In genomic region chr1:66322462-66322861, GRCh38 we compare ENCODE assay signal across 7 cellular contexts.
DNase-seq lines count a peak whose midpoint lies in the region; FAIRE-seq and TF ChIP-seq lines count a peak whose summit lies in the region.
"Not testable (repeated sequence)": the region's sequence is repeated elsewhere in the genome, so short reads cannot be mapped to it uniquely, and the experiment has no call there.

No MANE protein-coding gene starts in this region.

- H3K9me3 ChIP-seq in neutrophil = not testable (repeated sequence)

- TF ChIP-seq CTCF in AG09309 (IDR thresholded peaks at IDR 0.05; ENCODE audit: control insufficient read depth, insufficient read depth, low read depth, low read length, missing control alignments); fibroblast of villous mesenchyme (IDR thresholded peaks at IDR 0.05; ENCODE audit: insufficient read depth, low read depth, low read length); neutrophil (IDR thresholded peaks at IDR 0.05): not testable (repeated sequence)

- in situ Hi-C loops in KBM-7 (cut with MboI; ENCODE audit: low pct_unique_long_range_greater_than_20kb, low sequenced_read_pairs) = not testable (repeated sequence)

- H3K27ac ChIP-seq in neutrophil = peak overlapping the region; percentile 64

- FAIRE-seq in GM12892 (lab: Jason Lieb, UNC) = peak; percentile 48

- H3K36me3 ChIP-seq in neutrophil = not testable (repeated sequence)

- not testable (repeated sequence) for H3K27me3 ChIP-seq in neutrophil

- H3K4me1 ChIP-seq in neutrophil (ENCODE audit: control insufficient read depth in 1 of 2, insufficient read depth in 1 of 2, low read depth in 1 of 2, low read length in 1 of 2) = peaks cover 70 to 72% of the 10 kb centered on the region in 2 experiments

- H3K4me3 ChIP-seq in AG09309 (ENCODE audit: control insufficient read depth, low read depth, low read length); fibroblast of villous mesenchyme (ENCODE audit: low read depth, low read length); neutrophil (ENCODE audit: low read depth in 1 of 2, low read length in 1 of 2): not testable (repeated sequence)

- DNase-seq in AG09309 (ENCODE audit: low read depth) (peak; percentile 69), ELR (ENCODE audit: low read depth) (peak; percentile 54), KBM-7 (peak; percentile 33), NCI-H526 (lab: John Stamatoyannopoulos, UW) (peak; percentile 17 to 32), fibroblast of villous mesenchyme (ENCODE audit: low read depth) (peak; percentile 69)
- not testable (repeated sequence) for DNase-seq in GM12892 (ENCODE audit: insufficient read length)

- TF ChIP-seq POLR2A in GM12892 (IDR thresholded peaks at IDR 0.05; ENCODE audit: low read depth, low read length) = not testable (repeated sequence)
